In the genomic region with DNA sequence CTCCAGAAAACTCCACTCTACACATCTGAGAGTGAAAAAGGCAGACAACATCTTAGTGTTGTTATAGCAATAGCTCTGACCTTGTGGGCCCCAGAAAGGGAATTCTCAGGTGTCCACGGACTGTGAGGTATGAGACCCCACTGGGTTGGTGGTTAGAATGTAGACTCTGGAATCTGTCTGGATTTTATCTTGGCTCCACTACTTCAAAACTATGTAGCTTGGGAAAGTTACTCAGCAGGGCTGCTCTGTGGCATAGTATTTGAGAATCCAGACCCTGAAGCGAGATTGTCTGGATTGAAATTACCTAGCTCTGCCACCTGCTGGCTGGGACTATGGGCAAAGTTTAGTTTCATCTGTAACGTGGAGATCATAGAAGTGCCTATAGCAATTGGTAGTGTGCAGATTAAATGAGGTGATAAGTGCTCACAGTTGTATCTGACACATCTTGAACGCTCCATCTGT, we compare ENCODE assay signal across 8 cellular contexts.
DNase-seq lines count a peak whose midpoint lies in the region.

No MANE protein-coding gene starts in this region.

- H3K9me3 Mint-ChIP-seq in activated naive CD8-positive, alpha-beta T cell (ENCODE audit: low read depth): no peaks in the 10 kb centered on the region

- H3K27ac Mint-ChIP-seq in activated naive CD8-positive, alpha-beta T cell: peak overlapping the region; percentile 76

- no peaks in the 10 kb centered on the region for H3K27me3 Mint-ChIP-seq in activated naive CD8-positive, alpha-beta T cell

- H3K4me1 Mint-ChIP-seq in activated naive CD8-positive, alpha-beta T cell (ENCODE audit: low read depth): peaks cover 80% of the 10 kb centered on the region

- H3K36me3 Mint-ChIP-seq in activated naive CD8-positive, alpha-beta T cell: peaks cover 4% of the 10 kb centered on the region

- DNase-seq in SKM-1 treated with dmso at 0.1 percent for 144 hours (lab: John Stamatoyannopoulos, UW; ENCODE audit: unreplicated experiment) (peak; percentile 31), SKM-1 (lab: John Stamatoyannopoulos, UW; ENCODE audit: unreplicated experiment) (no peak), OCI-M1 (lab: John Stamatoyannopoulos, UW) (peak; percentile 26), iris pigment epithelial cell (ENCODE audit: low read depth) (peak; percentile 59), NCI-H748 (lab: John Stamatoyannopoulos, UW; ENCODE audit: unreplicated experiment) (no peak), NCI-H146 treated with DMSO at 0.1 percent for 48 hours (lab: John Stamatoyannopoulos, UW; ENCODE audit: unreplicated experiment) (no peak)
- DNase-seq in stimulated activated naive CD4-positive, alpha-beta T cell (lab: John Stamatoyannopoulos, UW): peak; percentile 36 to 67 (median 50)

- no peak overlapping the region for H3K4me3 Mint-ChIP-seq in activated naive CD8-positive, alpha-beta T cell

Comparison
In these comparisons a context has a peak if more than half of its experiments do, and no peak if none do; other contexts are left out.
1. DNase-seq: peak in SKM-1 treated with dmso at 0.1 percent for 144 hours (single experiment), OCI-M1 (single experiment), iris pigment epithelial cell (single experiment) and stimulated activated naive CD4-positive, alpha-beta T cell (6 of 6); none in SKM-1 (single experiment), NCI-H748 (single experiment) and NCI-H146 treated with DMSO at 0.1 percent for 48 hours (single experiment).